ENCODE assay signal across 1 cellular context in the genomic region with DNA sequence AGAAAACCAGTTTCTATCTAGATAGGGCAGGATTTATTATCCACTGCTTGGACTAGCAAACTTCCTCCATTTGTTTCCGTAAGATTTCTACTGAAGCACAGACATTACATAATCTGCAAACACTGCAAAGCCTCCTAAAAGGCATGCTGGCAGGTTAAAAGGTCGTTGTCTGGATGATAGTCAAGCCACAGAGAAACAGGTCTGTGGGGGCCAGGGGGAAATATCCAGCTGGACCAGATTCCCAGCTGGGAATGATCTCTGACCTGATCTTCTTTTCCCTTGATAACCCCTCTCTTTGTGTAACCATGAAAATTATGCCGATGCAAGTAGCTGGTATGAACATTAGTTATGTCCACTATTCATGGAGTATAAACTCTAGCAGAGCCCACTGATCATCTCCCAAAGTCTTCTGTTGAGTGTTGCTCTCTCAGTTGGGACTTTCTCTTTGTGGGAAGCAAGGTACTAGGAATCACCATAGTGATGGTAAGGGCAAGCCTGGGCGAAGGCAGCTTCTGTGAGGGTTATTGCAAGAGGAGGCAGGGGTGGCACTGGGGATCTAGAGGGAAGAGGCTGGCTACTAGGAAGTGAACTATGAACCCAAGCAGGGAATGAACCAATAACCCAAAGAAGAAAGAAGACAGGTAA.
TF ChIP-seq lines count a peak whose summit lies in the region.

No MANE protein-coding gene starts in this region.

TF ChIP-seq in K562, 482 proteins besides CTCF, POLR2A, EP300 and RAD21 (continued from another document):
- TF ChIP-seq, protein P1, sequence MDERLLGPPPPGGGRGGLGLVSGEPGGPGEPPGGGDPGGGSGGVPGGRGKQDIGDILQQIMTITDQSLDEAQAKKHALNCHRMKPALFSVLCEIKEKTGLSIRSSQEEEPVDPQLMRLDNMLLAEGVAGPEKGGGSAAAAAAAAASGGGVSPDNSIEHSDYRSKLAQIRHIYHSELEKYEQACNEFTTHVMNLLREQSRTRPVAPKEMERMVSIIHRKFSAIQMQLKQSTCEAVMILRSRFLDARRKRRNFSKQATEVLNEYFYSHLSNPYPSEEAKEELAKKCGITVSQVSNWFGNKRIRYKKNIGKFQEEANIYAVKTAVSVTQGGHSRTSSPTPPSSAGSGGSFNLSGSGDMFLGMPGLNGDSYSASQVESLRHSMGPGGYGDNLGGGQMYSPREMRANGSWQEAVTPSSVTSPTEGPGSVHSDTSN (CRISPR knock-in tag; IDR thresholded peaks at IDR 0.05; ENCODE audit: low read depth) = no peak
- TF ChIP-seq, protein P1 (tag; conservative IDR thresholded peaks at IDR 0.05; ENCODE audit: low read depth) = 0 out of 2 replicates have a peak, but pooled peaks have one; percentile 13
- no peak for TF ChIP-seq PTBP1 (IDR thresholded peaks at IDR 0.05; ENCODE audit: low read depth, low read length)
